In the genomic region with DNA sequence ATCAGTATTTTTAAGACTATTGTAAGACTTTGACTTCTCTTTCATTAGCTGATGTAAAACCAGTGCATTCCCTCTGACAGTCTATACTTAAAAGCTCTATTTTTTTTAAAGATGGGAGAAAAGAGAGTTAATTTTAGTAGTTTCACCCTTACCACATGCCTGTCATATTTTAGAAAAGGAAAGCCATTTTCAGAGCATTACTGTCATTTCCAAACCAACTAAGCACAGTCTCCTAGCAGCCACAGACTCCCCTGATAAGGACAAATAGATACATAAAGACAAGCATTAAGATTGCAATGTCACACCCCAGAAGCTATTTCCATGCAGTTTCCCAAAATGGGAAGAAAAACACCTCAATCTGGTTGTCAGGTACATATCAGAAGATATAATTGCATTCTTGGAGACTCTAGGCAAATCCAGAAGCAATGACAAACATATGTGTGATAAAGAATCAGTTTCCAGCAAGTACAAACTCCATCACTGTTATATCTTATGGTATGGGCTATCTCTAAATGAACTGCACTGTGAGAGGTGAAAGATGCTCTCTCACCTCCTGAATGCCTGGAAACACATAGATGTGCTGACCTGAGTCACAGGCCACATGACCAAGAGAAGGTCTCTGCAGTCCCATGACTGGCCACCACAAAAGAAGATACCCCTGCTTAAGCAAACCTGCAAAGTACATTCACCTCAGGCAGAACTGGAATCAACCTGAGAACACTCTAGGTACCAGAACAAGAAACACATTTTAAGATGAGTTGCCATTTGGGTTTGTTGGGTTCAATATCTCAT, we compare ENCODE assay signal across 16 cellular contexts.
DNase-seq lines count a peak whose midpoint lies in the region; ATAC-seq, FAIRE-seq and TF ChIP-seq lines count a peak whose summit lies in the region.
"Had no signal": no experiment of that assay in that cellular context is flagged by ENCODE, and none has a peak within 500 bp of the region (broad histone marks: within the 10 kb centered on the region; RNA-seq: fewer than 3 reads in every experiment).

No MANE protein-coding gene starts in this region.

- DNase-seq in NCI-H2227 treated with DMSO at 0.1 percent for 48 hours (lab: John Stamatoyannopoulos, UW), result no peak
- no peak for DNase-seq in pancreas
- DNase-seq in RPMI8226, result no peak
- no peak for DNase-seq in amygdala (lab: John Stamatoyannopoulos, UW)
- DNase-seq: Kasumi-1, NCI-H2029 had no signal

- no peak overlapping the region for H3K4me3 ChIP-seq in pancreas
- H3K4me3 ChIP-seq: BLaER1, esophagus muscularis mucosa, neural progenitor cell had no signal

- H3K9me3 ChIP-seq in pancreas, result no peaks in the 10 kb centered on the region
- H3K9me3 ChIP-seq: BLaER1, esophagus muscularis mucosa had no signal

- intact Hi-C loops in pancreas (cut with DNase I), result no loop called here

- FAIRE-seq in pancreas (lab: Jason Lieb, UNC), result no peak
- FAIRE-seq: colon, GM19239 had no signal

- H3K27ac ChIP-seq in pancreas, result no peak overlapping the region
- H3K27ac ChIP-seq: BLaER1, esophagus muscularis mucosa, HL-60, neural progenitor cell had no signal

- H3K27me3 ChIP-seq in pancreas, result no peaks in the 10 kb centered on the region
- H3K27me3 ChIP-seq: BLaER1, esophagus muscularis mucosa, neural progenitor cell had no signal

- peak; percentile 84 for ATAC-seq in GM18867 (IDR thresholded peaks at IDR 0.05; ENCODE audit: unreplicated experiment)
- ATAC-seq in GM21515 (IDR thresholded peaks at IDR 0.05; ENCODE audit: unreplicated experiment), result peak; percentile 82
- peak; percentile 93 for ATAC-seq in HG03039 (IDR thresholded peaks at IDR 0.05; ENCODE audit: unreplicated experiment)
- ATAC-seq in HG03575 (IDR thresholded peaks at IDR 0.05; ENCODE audit: extremely low read depth, insufficient number of reproducible peaks, low FRiP score, unreplicated experiment), result peak; percentile 87
- ATAC-seq in pancreas, result no peak

- H3K36me3 ChIP-seq in pancreas, result no peaks in the 10 kb centered on the region
- H3K36me3 ChIP-seq: BLaER1, esophagus muscularis mucosa, neural progenitor cell had no signal

- no peak for TF ChIP-seq CTCF in pancreas (IDR thresholded peaks at IDR 0.05)

- H3K4me1 ChIP-seq in pancreas, result no peaks in the 10 kb centered on the region
- H3K4me1 ChIP-seq: BLaER1, esophagus muscularis mucosa, neural progenitor cell had no signal

Comparison
In these comparisons a context has a peak if more than half of its experiments do, and no peak if none do; other contexts are left out.
1. ATAC-seq: peak in GM18867 (single experiment), GM21515 (single experiment), HG03039 (single experiment) and HG03575 (single experiment); none in pancreas (0 of 4).